ENCODE assay signal across 14 cellular contexts in genomic region chr15:52657338-52657737, GRCh38. TPM values are rescaled to one million over a fixed set of nuclear protein-coding genes. Genes with fewer than 3 reads are reported as not detected.
DNase-seq lines count a peak whose midpoint lies in the region; ATAC-seq, FAIRE-seq and TF ChIP-seq lines count a peak whose summit lies in the region.
"Had no signal": no experiment of that assay in that cellular context is flagged by ENCODE, and none has a peak within 500 bp of the region (broad histone marks: within the 10 kb centered on the region; RNA-seq: fewer than 3 reads in every experiment).

No MANE protein-coding gene starts in this region.

- DNase-seq in HCEC 1CT (peak; percentile 62), bronchial epithelial cell (ENCODE audit: low read depth) (peak; percentile 80), right cardiac atrium (no peak), thyroid gland (no peak), cerebellar cortex (ENCODE audit: low spot score) (no peak), nephron progenitor cell (no peak), NOMO-1 treated with DMSO at 0.1 percent for 48 hours (lab: John Stamatoyannopoulos, UW; ENCODE audit: unreplicated experiment) (no peak)
- DNase-seq in stimulated activated effector memory CD8-positive, alpha-beta T cell treated with anti-CD3 and anti-CD28 coated beads, Interleukin-12 subunit alpha, Interleukin-12 subunit beta, amount 100 ng/mL, for 72 hours (ENCODE audit: low spot score in 2 of 2) = no peak
- DNase-seq: activated CD4-positive, alpha-beta T cell treated with anti-CD3 and anti-CD28 coated beads, Interleukin-2, amount 50 U/mL, for 1 hour; DMS79 treated with DMSO at 0.1 percent for 48 hours; Kasumi-1; NCI-H446 treated with DMSO at 0.1 percent for 48 hours; stimulated activated naive B cell treated with anti-CD40 and anti-IgM and Interleukin-4, amounts not matched to agents 10 μg/mL and 1 μg/mL and 100 μg/mL, for 72 hours had no signal

- H3K9me3 Mint-ChIP-seq in nephron progenitor cell = no peaks in the 10 kb centered on the region
- no peaks in the 10 kb centered on the region for H3K9me3 Mint-ChIP-seq in stimulated activated effector memory CD8-positive, alpha-beta T cell treated with anti-CD3 and anti-CD28 coated beads, Interleukin-12 subunit alpha, Interleukin-12 subunit beta, amount 100 ng/mL, for 72 hours
- H3K9me3 Mint-ChIP-seq: stimulated activated naive B cell treated with anti-CD40 and anti-IgM and Interleukin-4, amounts not matched to agents 10 μg/mL and 1 μg/mL and 100 μg/mL, for 72 hours had no signal

- FAIRE-seq in bronchial epithelial cell (lab: Jason Lieb, UNC) = no peak

- H3K36me3 Mint-ChIP-seq in nephron progenitor cell (ENCODE audit: low read depth) = peaks cover 29% of the 10 kb centered on the region
- H3K36me3 Mint-ChIP-seq in stimulated activated effector memory CD8-positive, alpha-beta T cell treated with anti-CD3 and anti-CD28 coated beads, Interleukin-12 subunit alpha, Interleukin-12 subunit beta, amount 100 ng/mL, for 72 hours = peaks cover 78% of the 10 kb centered on the region

- no peak for TF ChIP-seq POLR2A in thyroid gland (IDR thresholded peaks at IDR 0.05)

- H3K27ac ChIP-seq in right cardiac atrium (ENCODE audit: low read length) (no peak overlapping the region), thyroid gland (peak overlapping the region; percentile 48 to 61 (median 54))

- H3K4me3 Mint-ChIP-seq in nephron progenitor cell = no peak overlapping the region
- no peak overlapping the region for H3K4me3 Mint-ChIP-seq in stimulated activated effector memory CD8-positive, alpha-beta T cell treated with anti-CD3 and anti-CD28 coated beads, Interleukin-12 subunit alpha, Interleukin-12 subunit beta, amount 100 ng/mL, for 72 hours
- H3K4me3 Mint-ChIP-seq: activated naive CD8-positive, alpha-beta T cell; stimulated activated naive B cell treated with anti-CD40 and anti-IgM and Interleukin-4, amounts not matched to agents 10 μg/mL and 1 μg/mL and 100 μg/mL, for 72 hours had no signal

- peak; percentile 88 to 89 for ATAC-seq in right cardiac atrium
- ATAC-seq in stimulated activated effector memory CD8-positive, alpha-beta T cell treated with anti-CD3 and anti-CD28 coated beads, Interleukin-12 subunit alpha, Interleukin-12 subunit beta, amount 100 ng/mL, for 72 hours = no peak
- ATAC-seq: stimulated activated naive B cell treated with anti-CD40 and anti-IgM and Interleukin-4, amounts not matched to agents 10 μg/mL and 1 μg/mL and 100 μg/mL, for 72 hours had no signal

- intact Hi-C loops in right cardiac atrium (cut with DNase I) (no loop called here), thyroid gland (cut with DNase I) (no loop called here)

- H3K36me3 ChIP-seq in bronchial epithelial cell (ENCODE audit: control insufficient read depth, insufficient read depth, low read length) (peaks cover 3% of the 10 kb centered on the region), thyroid gland (peaks cover 0 to 11% of the 10 kb centered on the region in 2 donors)

- TF ChIP-seq CTCF in bronchial epithelial cell (IDR thresholded peaks at IDR 0.05; ENCODE audit: insufficient read depth, low read length, severe bottlenecking) (no peak), thyroid gland (IDR thresholded peaks at IDR 0.05) (no peak), nephron progenitor cell (IDR thresholded peaks at IDR 0.05) (no peak)

- H3K9me3 ChIP-seq in right cardiac atrium (ENCODE audit: control insufficient read depth, low read length) (no peaks in the 10 kb centered on the region), thyroid gland (no peaks in the 10 kb centered on the region)

- H3K4me1 ChIP-seq in right cardiac atrium (ENCODE audit: control insufficient read depth, insufficient read depth, low read length) = peaks cover 5% of the 10 kb centered on the region
- peaks cover 38 to 51% of the 10 kb centered on the region in 2 donors for H3K4me1 ChIP-seq in thyroid gland

- no peak overlapping the region for H3K4me3 ChIP-seq in bronchial epithelial cell (ENCODE audit: low read depth, low read length)
- no peak overlapping the region for H3K4me3 ChIP-seq in right cardiac atrium (ENCODE audit: low read length)
- H3K4me3 ChIP-seq in thyroid gland (replicated peaks in 1 of 3) = no peak overlapping the region

- H3K27me3 ChIP-seq in bronchial epithelial cell (ENCODE audit: control insufficient read depth, insufficient read depth, low read length) (no peaks in the 10 kb centered on the region), right cardiac atrium (ENCODE audit: control insufficient read depth, insufficient read depth) (no peaks in the 10 kb centered on the region), thyroid gland (no peaks in the 10 kb centered on the region)

- WGBS in right cardiac atrium = 5% methylated on average over 1 of the region's 1 CpG
- WGBS in thyroid gland, 2 donors = 9 to 10% methylated on average over 1 of the region's 1 CpG

- H3K27ac Mint-ChIP-seq in nephron progenitor cell = no peak overlapping the region
- no peak overlapping the region for H3K27ac Mint-ChIP-seq in stimulated activated effector memory CD8-positive, alpha-beta T cell treated with anti-CD3 and anti-CD28 coated beads, Interleukin-12 subunit alpha, Interleukin-12 subunit beta, amount 100 ng/mL, for 72 hours
- H3K27ac Mint-ChIP-seq: activated naive CD8-positive, alpha-beta T cell; stimulated activated naive B cell treated with anti-CD40 and anti-IgM and Interleukin-4, amounts not matched to agents 10 μg/mL and 1 μg/mL and 100 μg/mL, for 72 hours had no signal

- H3K4me1 Mint-ChIP-seq in nephron progenitor cell = peaks cover 23% of the 10 kb centered on the region
- peaks cover 31% of the 10 kb centered on the region for H3K4me1 Mint-ChIP-seq in stimulated activated effector memory CD8-positive, alpha-beta T cell treated with anti-CD3 and anti-CD28 coated beads, Interleukin-12 subunit alpha, Interleukin-12 subunit beta, amount 100 ng/mL, for 72 hours

- H3K27me3 Mint-ChIP-seq in nephron progenitor cell (ENCODE audit: low read depth, poor library complexity) = no peaks in the 10 kb centered on the region
- H3K27me3 Mint-ChIP-seq: activated naive CD8-positive, alpha-beta T cell; stimulated activated naive B cell treated with anti-CD40 and anti-IgM and Interleukin-4, amounts not matched to agents 10 μg/mL and 1 μg/mL and 100 μg/mL, for 72 hours had no signal

RNA-seq across cellular contexts. Expression of gene ATOSA, which starts 21.9 kb away (rescaled TPM):
- total RNA-seq in bronchial epithelial cell = 16.6 and 20.0 TPM in 2 replicates
- 10 to 100 TPM; 29.3 to 51.7 (median 33.1) TPM for total RNA-seq in right cardiac atrium
- polyA plus RNA-seq in right cardiac atrium = 38.1 TPM
- total RNA-seq in thyroid gland = 100 to 1,000 TPM in 2 of 4 donors, 10 to 100 TPM in 2; 88.7 to 164 (median 117) TPM

Comparison
In these comparisons a context has a peak if more than half of its experiments do, and no peak if none do; other contexts are left out.
1. DNase-seq: peak in HCEC 1CT (single experiment) and bronchial epithelial cell (single experiment); none in right cardiac atrium (0 of 3), thyroid gland (0 of 2), cerebellar cortex (single experiment), nephron progenitor cell (single experiment), NOMO-1 treated with DMSO at 0.1 percent for 48 hours (single experiment) and stimulated activated effector memory CD8-positive, alpha-beta T cell treated with anti-CD3 and anti-CD28 coated beads, Interleukin-12 subunit alpha, Interleukin-12 subunit beta, amount 100 ng/mL, for 72 hours (0 of 2).